In genomic region chr4:186687263-186687662, GRCh38 we compare ENCODE assay signal across 1 cellular context.
TF ChIP-seq lines count a peak whose summit lies in the region.

No MANE protein-coding gene starts in this region.

TF ChIP-seq in HCT116, 20 proteins besides CTCF, POLR2A, EP300 and RAD21 (continued from another document):
- no peak for TF ChIP-seq YY1 (IDR thresholded peaks at IDR 0.05; ENCODE audit: extremely low read depth, insufficient replicate concordance, low read depth, low read length)
- TF ChIP-seq CBX3 (IDR thresholded peaks at IDR 0.05; ENCODE audit: low read depth) = no peak
- no peak for TF ChIP-seq ZFX (IDR thresholded peaks at IDR 0.05)
